Comparison of ENCODE assay signal across 11 cellular contexts in the genomic region with DNA sequence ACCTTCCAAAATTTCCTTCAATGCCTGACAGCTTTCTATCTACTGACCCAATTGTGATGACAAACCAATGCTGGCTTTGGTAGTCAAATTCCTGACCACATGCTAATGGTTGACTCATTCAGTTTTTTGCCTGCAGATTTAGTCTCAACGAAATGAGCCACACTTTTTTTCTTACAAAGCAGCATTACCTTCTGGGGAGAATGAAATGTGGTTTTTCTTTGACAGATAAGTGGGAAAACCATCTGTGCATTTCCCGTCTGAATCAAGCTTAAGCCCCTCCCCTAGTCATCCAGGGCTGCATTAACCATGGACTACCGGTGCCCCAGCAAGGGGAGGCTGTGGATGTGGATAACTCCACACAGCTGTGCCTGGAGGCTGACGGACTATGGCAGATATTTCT.
DNase-seq lines count a peak whose midpoint lies in the region; ATAC-seq and TF ChIP-seq lines count a peak whose summit lies in the region.
"Had no signal": no experiment of that assay in that cellular context is flagged by ENCODE, and none has a peak within 500 bp of the region (broad histone marks: within the 10 kb centered on the region; RNA-seq: fewer than 3 reads in every experiment).

No MANE protein-coding gene starts in this region.

- H3K36me3 ChIP-seq in upper lobe of right lung (no peaks in the 10 kb centered on the region), mucosa of descending colon (ENCODE audit: low read depth) (no peaks in the 10 kb centered on the region)

- DNase-seq in ACHN (peak; percentile 41), NB4 (ENCODE audit: low read depth) (peak; percentile 88), upper lobe of right lung (no peak), mucosa of descending colon (no peak), RPMI8226 (no peak)
- DNase-seq in activated CD4-positive, alpha-beta T cell treated with anti-CD3 and anti-CD28 coated beads, Interleukin-2, amount 50 U/mL, for 1 hour, result no peak
- DNase-seq: activated CD4-positive, alpha-beta T cell treated with anti-CD3 and anti-CD28 coated beads for 4 hours; CD4-positive, alpha-beta memory T cell; NCI-H187 had no signal

- peaks cover 44% of the 10 kb centered on the region for H3K27me3 Mint-ChIP-seq in dendritic cell treated with granulocyte-macrophage colony-stimulating factor and Interleukin-4, amounts not matched to agents 40 ng/mL and 50 ng/mL, for 4 days
- H3K27me3 Mint-ChIP-seq: CD4-positive, alpha-beta memory T cell had no signal

- no peaks in the 10 kb centered on the region for H3K27me3 ChIP-seq in upper lobe of right lung

- peaks cover 11% of the 10 kb centered on the region for H3K9me3 Mint-ChIP-seq in dendritic cell treated with granulocyte-macrophage colony-stimulating factor and Interleukin-4, amounts not matched to agents 40 ng/mL and 50 ng/mL, for 4 days

- in situ Hi-C loops in ACHN (cut with HindIII; ENCODE audit: low pct_ligation_motif_present, low pct_unique_long_range_greater_than_20kb, low sequenced_read_pairs), result no loop called here

- intact Hi-C loops in dendritic cell treated with granulocyte-macrophage colony-stimulating factor and Interleukin-4, amounts not matched to agents 40 ng/mL and 50 ng/mL, for 4 days (cut with micrococcal nuclease), result loop anchor here (5.0 kb wide), 1 partner anchor 41 kb away; no protein-coding TSS in a partner anchor
- intact Hi-C loops in upper lobe of right lung (cut with DNase I) (no loop called here), mucosa of descending colon (cut with DNase I, micrococcal nuclease) (no loop called here)

- peak overlapping the region; percentile 58 for H3K27ac Mint-ChIP-seq in dendritic cell treated with granulocyte-macrophage colony-stimulating factor and Interleukin-4, amounts not matched to agents 40 ng/mL and 50 ng/mL, for 4 days
- H3K27ac Mint-ChIP-seq: CD4-positive, alpha-beta memory T cell had no signal

- no peak overlapping the region for H3K4me3 Mint-ChIP-seq in dendritic cell treated with granulocyte-macrophage colony-stimulating factor and Interleukin-4, amounts not matched to agents 40 ng/mL and 50 ng/mL, for 4 days
- H3K4me3 Mint-ChIP-seq: CD4-positive, alpha-beta memory T cell had no signal

- no peak overlapping the region for H3K27ac ChIP-seq in upper lobe of right lung

- ATAC-seq in GM21423 (IDR thresholded peaks at IDR 0.05; ENCODE audit: unreplicated experiment) (peak; percentile 63), upper lobe of right lung (no peak), mucosa of descending colon (no peak)

- H3K36me3 Mint-ChIP-seq in dendritic cell treated with granulocyte-macrophage colony-stimulating factor and Interleukin-4, amounts not matched to agents 40 ng/mL and 50 ng/mL, for 4 days (ENCODE audit: low read depth), result no peaks in the 10 kb centered on the region
- H3K36me3 Mint-ChIP-seq: CD4-positive, alpha-beta memory T cell had no signal

- no peak for TF ChIP-seq POLR2A in NB4 (IDR thresholded peaks at IDR 0.05; ENCODE audit: extremely low read depth, insufficient read length)

- H3K4me3 ChIP-seq in NB4 (ENCODE audit: low read depth, low read length) (no peak overlapping the region), upper lobe of right lung (no peak overlapping the region), mucosa of descending colon (no peak overlapping the region)

- H3K4me1 ChIP-seq in upper lobe of right lung, result no peaks in the 10 kb centered on the region
- H3K4me1 ChIP-seq in mucosa of descending colon (ENCODE audit: low read depth), result no peaks in the 10 kb centered on the region

- no peaks in the 10 kb centered on the region for H3K9me3 ChIP-seq in upper lobe of right lung
- no peaks in the 10 kb centered on the region for H3K9me3 ChIP-seq in mucosa of descending colon

- no peak for TF ChIP-seq CTCF in NB4 (IDR thresholded peaks at IDR 0.05; ENCODE audit: low read depth, low read length)
- no peak for TF ChIP-seq CTCF in upper lobe of right lung (IDR thresholded peaks at IDR 0.05)
- no peak for TF ChIP-seq CTCF in mucosa of descending colon (IDR thresholded peaks at IDR 0.05)

- peaks cover 60% of the 10 kb centered on the region for H3K4me1 Mint-ChIP-seq in dendritic cell treated with granulocyte-macrophage colony-stimulating factor and Interleukin-4, amounts not matched to agents 40 ng/mL and 50 ng/mL, for 4 days (ENCODE audit: low read depth)

Comparison
In these comparisons a context has a peak if more than half of its experiments do, and no peak if none do; other contexts are left out.
1. DNase-seq: peak in ACHN (single experiment) and NB4 (single experiment); none in upper lobe of right lung (single experiment), mucosa of descending colon (0 of 3), RPMI8226 (single experiment) and activated CD4-positive, alpha-beta T cell treated with anti-CD3 and anti-CD28 coated beads, Interleukin-2, amount 50 U/mL, for 1 hour (single experiment).